Comparison of ENCODE assay signal across 22 cellular contexts in the genomic region with DNA sequence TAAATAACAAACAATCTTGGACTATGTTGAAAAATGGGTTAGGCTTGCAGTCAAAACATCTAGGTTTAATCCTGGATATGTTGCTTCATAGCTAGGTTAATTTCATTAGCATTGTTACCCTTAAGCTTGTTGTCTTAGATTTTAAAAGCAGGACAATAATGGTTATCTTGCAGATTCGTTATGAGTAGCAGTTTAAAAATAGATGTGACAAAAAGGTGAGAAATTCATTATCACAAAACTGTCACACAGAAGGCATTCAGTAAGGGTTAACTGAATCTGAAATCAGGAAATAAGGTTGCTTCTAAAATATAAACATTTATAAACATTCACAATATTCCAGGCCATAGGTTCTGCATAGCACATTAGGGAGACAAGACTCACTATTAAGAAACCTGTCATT.
DNase-seq lines count a peak whose midpoint lies in the region; ATAC-seq and TF ChIP-seq lines count a peak whose summit lies in the region.
"Had no signal": no experiment of that assay in that cellular context is flagged by ENCODE, and none has a peak within 500 bp of the region (broad histone marks: within the 10 kb centered on the region; RNA-seq: fewer than 3 reads in every experiment).

No MANE protein-coding gene starts in this region.

- H3K36me3 ChIP-seq in heart right ventricle (no peaks in the 10 kb centered on the region), smooth muscle cell (ENCODE audit: low read depth) (no peaks in the 10 kb centered on the region)
- H3K36me3 ChIP-seq: BE2C; BLaER1 treated with 17β-estradiol and CSF1 and Interleukin-3, amounts not matched to agents 10 nM and 100 nM had no signal

- no peaks in the 10 kb centered on the region for H3K79me2 ChIP-seq in smooth muscle cell (ENCODE audit: low read depth)

- no peak overlapping the region for H3K4me2 ChIP-seq in smooth muscle cell
- H3K4me2 ChIP-seq: A549; BLaER1 treated with 17β-estradiol and CSF1 and Interleukin-3, amounts not matched to agents 10 nM and 100 nM had no signal

- no peaks in the 10 kb centered on the region for H3K27me3 Mint-ChIP-seq in activated CD4-positive, alpha-beta memory T cell treated with anti-CD3 and anti-CD28 coated beads, Interleukin-2, amount 10 ng/mL, durations not matched to agents 7 days and 5 days
- no peaks in the 10 kb centered on the region for H3K27me3 Mint-ChIP-seq in stimulated activated memory B cell treated with anti-CD40 and anti-IgM and Interleukin-4, amounts not matched to agents 10 μg/mL and 1 μg/mL and 100 μg/mL, for 72 hours
- H3K27me3 Mint-ChIP-seq: CD4-positive, alpha-beta T cell; CD8-positive, alpha-beta memory T cell had no signal

- H3K27ac ChIP-seq in heart right ventricle (peak overlapping the region in 6 of 10 donors; percentile 21 to 49 (median 33)), right cardiac atrium (ENCODE audit: low read length) (no peak overlapping the region), smooth muscle cell (ENCODE audit: low read depth) (no peak overlapping the region)
- H3K27ac ChIP-seq: A549; BLaER1 treated with 17β-estradiol and CSF1 and Interleukin-3, amounts not matched to agents 10 nM and 100 nM had no signal

- intact Hi-C loops in heart right ventricle (cut with DNase I) (no loop called here), right cardiac atrium (cut with DNase I) (no loop called here)

- no peak overlapping the region for H3K9ac ChIP-seq in smooth muscle cell (ENCODE audit: low read depth)
- H3K9ac ChIP-seq: BLaER1 treated with 17β-estradiol and CSF1 and Interleukin-3, amounts not matched to agents 10 nM and 100 nM had no signal

- ATAC-seq in heart right ventricle (no peak), right cardiac atrium (no peak), HG02610 (IDR thresholded peaks at IDR 0.05; ENCODE audit: unreplicated experiment) (peak; percentile 53)
- ATAC-seq in stimulated activated memory B cell treated with anti-CD40 and anti-IgM and Interleukin-4, amounts not matched to agents 10 μg/mL and 1 μg/mL and 100 μg/mL, for 72 hours = no peak
- ATAC-seq: A549 had no signal

- CTCF ChIA-PET in activated CD4-positive, alpha-beta memory T cell treated with anti-CD3 and anti-CD28 coated beads, Interleukin-2, amount 10 ng/mL, durations not matched to agents 7 days and 5 days (lab: Charles Lee) = no interaction called here

- H3K4me1 Mint-ChIP-seq in activated CD4-positive, alpha-beta memory T cell treated with anti-CD3 and anti-CD28 coated beads, Interleukin-2, amount 10 ng/mL, durations not matched to agents 7 days and 5 days = no peaks in the 10 kb centered on the region
- no peaks in the 10 kb centered on the region for H3K4me1 Mint-ChIP-seq in stimulated activated memory B cell treated with anti-CD40 and anti-IgM and Interleukin-4, amounts not matched to agents 10 μg/mL and 1 μg/mL and 100 μg/mL, for 72 hours
- H3K4me1 Mint-ChIP-seq: CD14-positive monocyte had no signal

- no peak overlapping the region for H3K27ac Mint-ChIP-seq in activated CD4-positive, alpha-beta memory T cell treated with anti-CD3 and anti-CD28 coated beads, Interleukin-2, amount 10 ng/mL, durations not matched to agents 7 days and 5 days
- no peak overlapping the region for H3K27ac Mint-ChIP-seq in stimulated activated memory B cell treated with anti-CD40 and anti-IgM and Interleukin-4, amounts not matched to agents 10 μg/mL and 1 μg/mL and 100 μg/mL, for 72 hours
- H3K27ac Mint-ChIP-seq: CD14-positive monocyte; CD4-positive, alpha-beta T cell; CD8-positive, alpha-beta memory T cell had no signal

- WGBS in heart right ventricle, 2 donors = 7 to 33% methylated on average over 1 of the region's 1 CpG
- WGBS in right cardiac atrium = 26% methylated on average over 1 of the region's 1 CpG
- WGBS in smooth muscle cell (ENCODE audit: low lambda C conversion rate) = 38% methylated on average over 1 of the region's 1 CpG

- TF ChIP-seq CTCF in heart right ventricle (IDR thresholded peaks at IDR 0.05) = no peak
- no peak for TF ChIP-seq CTCF in GM12865 (IDR thresholded peaks at IDR 0.05; ENCODE audit: insufficient read depth, low read depth, low read length, missing control alignments)
- TF ChIP-seq CTCF in smooth muscle cell (IDR thresholded peaks at IDR 0.05; ENCODE audit: borderline replicate concordance, insufficient read depth, poor library complexity, severe bottlenecking) = no peak

- H4K20me1 ChIP-seq in smooth muscle cell (ENCODE audit: low read depth) = no peaks in the 10 kb centered on the region
- H4K20me1 ChIP-seq: BLaER1 treated with 17β-estradiol and CSF1 and Interleukin-3, amounts not matched to agents 10 nM and 100 nM had no signal

- H3K9me3 Mint-ChIP-seq in activated CD4-positive, alpha-beta memory T cell treated with anti-CD3 and anti-CD28 coated beads, Interleukin-2, amount 10 ng/mL, durations not matched to agents 7 days and 5 days = no peaks in the 10 kb centered on the region
- no peaks in the 10 kb centered on the region for H3K9me3 Mint-ChIP-seq in stimulated activated memory B cell treated with anti-CD40 and anti-IgM and Interleukin-4, amounts not matched to agents 10 μg/mL and 1 μg/mL and 100 μg/mL, for 72 hours

- DNase-seq in heart right ventricle = no peak
- DNase-seq in right cardiac atrium = no peak
- DNase-seq in GM12865 (ENCODE audit: low read depth) = peak; percentile 1
- DNase-seq in smooth muscle cell (lab: John Stamatoyannopoulos, UW; ENCODE audit: unreplicated experiment) = no peak
- DNase-seq in activated CD4-positive, alpha-beta memory T cell treated with anti-CD3 and anti-CD28 coated beads, Interleukin-2, amount 10 ng/mL, durations not matched to agents 7 days and 5 days = no peak
- DNase-seq: 8988T; ACHN; AML-193; BE2C; CD4-positive, alpha-beta T cell; CD8-positive, alpha-beta memory T cell; DMS53; DMS79 treated with DMSO at 0.1 percent for 48 hours; GF-D8; GOT3; H7; HCEC 1CT had no signal

- H3K9me3 ChIP-seq in heart right ventricle = peaks cover 0 to 9% (median 0%) of the 10 kb centered on the region in 11 donors
- no peaks in the 10 kb centered on the region for H3K9me3 ChIP-seq in right cardiac atrium (ENCODE audit: control insufficient read depth, low read length)
- no peaks in the 10 kb centered on the region for H3K9me3 ChIP-seq in smooth muscle cell (replicated peaks; ENCODE audit: low read depth)
- H3K9me3 ChIP-seq: A549; BE2C; BLaER1 treated with 17β-estradiol and CSF1 and Interleukin-3, amounts not matched to agents 10 nM and 100 nM had no signal

- H3K4me3 Mint-ChIP-seq in activated CD4-positive, alpha-beta memory T cell treated with anti-CD3 and anti-CD28 coated beads, Interleukin-2, amount 10 ng/mL, durations not matched to agents 7 days and 5 days = no peak overlapping the region
- no peak overlapping the region for H3K4me3 Mint-ChIP-seq in stimulated activated memory B cell treated with anti-CD40 and anti-IgM and Interleukin-4, amounts not matched to agents 10 μg/mL and 1 μg/mL and 100 μg/mL, for 72 hours
- H3K4me3 Mint-ChIP-seq: CD14-positive monocyte; CD4-positive, alpha-beta T cell; CD8-positive, alpha-beta memory T cell had no signal

- H3K27me3 ChIP-seq in heart right ventricle (no peaks in the 10 kb centered on the region), right cardiac atrium (ENCODE audit: control insufficient read depth, insufficient read depth) (no peaks in the 10 kb centered on the region), smooth muscle cell (ENCODE audit: low read depth) (no peaks in the 10 kb centered on the region)
- H3K27me3 ChIP-seq: BE2C; BLaER1 treated with 17β-estradiol and CSF1 and Interleukin-3, amounts not matched to agents 10 nM and 100 nM had no signal

- no peaks in the 10 kb centered on the region for H3F3A ChIP-seq in smooth muscle cell (ENCODE audit: low read depth)

- no peak overlapping the region for H3K4me3 ChIP-seq in heart right ventricle
- no peak overlapping the region for H3K4me3 ChIP-seq in right cardiac atrium (ENCODE audit: low read length)
- no peak overlapping the region for H3K4me3 ChIP-seq in GM12865 (ENCODE audit: low read depth, low read length)
- H3K4me3 ChIP-seq in smooth muscle cell = no peak overlapping the region
- H3K4me3 ChIP-seq: A549; BLaER1 treated with 17β-estradiol and CSF1 and Interleukin-3, amounts not matched to agents 10 nM and 100 nM had no signal

- POLR2A ChIA-PET in activated CD4-positive, alpha-beta memory T cell treated with anti-CD3 and anti-CD28 coated beads, Interleukin-2, amount 10 ng/mL, durations not matched to agents 7 days and 5 days (lab: Charles Lee) = no interaction called here

- no peaks in the 10 kb centered on the region for H3K36me3 Mint-ChIP-seq in activated CD4-positive, alpha-beta memory T cell treated with anti-CD3 and anti-CD28 coated beads, Interleukin-2, amount 10 ng/mL, durations not matched to agents 7 days and 5 days (ENCODE audit: low read depth)
- H3K36me3 Mint-ChIP-seq in stimulated activated memory B cell treated with anti-CD40 and anti-IgM and Interleukin-4, amounts not matched to agents 10 μg/mL and 1 μg/mL and 100 μg/mL, for 72 hours = no peaks in the 10 kb centered on the region
- H3K36me3 Mint-ChIP-seq: CD14-positive monocyte had no signal

- H3K4me1 ChIP-seq in heart right ventricle (peaks cover 0 to 17% (median 3%) of the 10 kb centered on the region in 9 donors), right cardiac atrium (ENCODE audit: control insufficient read depth, insufficient read depth, low read length) (no peaks in the 10 kb centered on the region), smooth muscle cell (ENCODE audit: low read depth) (peaks cover 9% of the 10 kb centered on the region)
- H3K4me1 ChIP-seq: A549; BLaER1 treated with 17β-estradiol and CSF1 and Interleukin-3, amounts not matched to agents 10 nM and 100 nM had no signal

- H2AFZ ChIP-seq in smooth muscle cell (ENCODE audit: low read depth) = peak overlapping the region; percentile 54

Comparison
In these comparisons a context has a peak if more than half of its experiments do, and no peak if none do; other contexts are left out.
1. H3K27ac ChIP-seq: peak in heart right ventricle (6 of 10); none in right cardiac atrium (single experiment) and smooth muscle cell (single experiment).